Comparison of ENCODE assay signal across 9 cellular contexts in genomic region chr1:234768569-234769283, GRCh38.
DNase-seq lines count a peak whose midpoint lies in the region; ATAC-seq and TF ChIP-seq lines count a peak whose summit lies in the region.
"Had no signal": no experiment of that assay in that cellular context is flagged by ENCODE, and none has a peak within 500 bp of the region (broad histone marks: within the 10 kb centered on the region; RNA-seq: fewer than 3 reads in every experiment).

No MANE protein-coding gene starts in this region.

- H3K27me3 Mint-ChIP-seq in activated CD4-positive, alpha-beta T cell treated with anti-CD3 and anti-CD28 coated beads, Interleukin-2, amount 10 ng/mL, durations not matched to agents 24 days and 14 days: no peaks in the 10 kb centered on the region

- H3K9me3 Mint-ChIP-seq in activated CD4-positive, alpha-beta T cell treated with anti-CD3 and anti-CD28 coated beads, Interleukin-2, amount 10 ng/mL, durations not matched to agents 24 days and 14 days: no peaks in the 10 kb centered on the region

- peak; percentile 50 for DNase-seq in GM12865 (ENCODE audit: low read depth)
- DNase-seq in activated CD4-positive, alpha-beta T cell treated with anti-CD3 and anti-CD28 coated beads, Interleukin-2, amount 10 ng/mL, durations not matched to agents 24 days and 14 days: peak; percentile 85
- peak; percentile 68 for DNase-seq in activated naive CD8-positive, alpha-beta T cell treated with anti-CD3 and anti-CD28 coated beads, Interleukin-2, amount 50 U/mL, for 16 hours (ENCODE audit: low read depth, low spot score)
- DNase-seq in stimulated activated CD4-positive, alpha-beta T cell treated with anti-CD3 and anti-CD28 coated beads, Interleukin-4, amount 100 ng/mL, for 1 hour: peak; percentile 66
- DNase-seq in A673 (ENCODE audit: low spot score): no peak
- no peak for DNase-seq in stomach
- DNase-seq: NCI-H226 had no signal

- H3K36me3 ChIP-seq in A673 (ENCODE audit: insufficient read depth, low read length, poor library complexity, severe bottlenecking) (no peaks in the 10 kb centered on the region), stomach (no peaks in the 10 kb centered on the region)

- peak overlapping the region; percentile 58 for H3K4me3 Mint-ChIP-seq in activated CD4-positive, alpha-beta T cell treated with anti-CD3 and anti-CD28 coated beads, Interleukin-2, amount 10 ng/mL, durations not matched to agents 24 days and 14 days

- H3K4me3 ChIP-seq in GM12865 (ENCODE audit: low read depth, low read length): no peak overlapping the region
- H3K4me3 ChIP-seq in A673 (ENCODE audit: low read depth, low read length, poor library complexity, severe bottlenecking): no peak overlapping the region
- no peak overlapping the region for H3K4me3 ChIP-seq in stomach

- ATAC-seq in GM21360 (IDR thresholded peaks at IDR 0.05; ENCODE audit: unreplicated experiment): no peak
- no peak for ATAC-seq in HG03196 (IDR thresholded peaks at IDR 0.05; ENCODE audit: unreplicated experiment)

- peak overlapping the region; percentile 90 for H3K27ac Mint-ChIP-seq in activated CD4-positive, alpha-beta T cell treated with anti-CD3 and anti-CD28 coated beads, Interleukin-2, amount 10 ng/mL, durations not matched to agents 24 days and 14 days

- 72 to 95% (median 84%) methylated on average over 14 to 16 of the region's 16 CpGs for WGBS in stomach, 5 donors

- H3K9me3 ChIP-seq in A673 (ENCODE audit: low read depth, low read length, poor library complexity, severe bottlenecking) (no peaks in the 10 kb centered on the region), stomach (no peaks in the 10 kb centered on the region)

- peaks cover 74% of the 10 kb centered on the region for H3K4me1 Mint-ChIP-seq in activated CD4-positive, alpha-beta T cell treated with anti-CD3 and anti-CD28 coated beads, Interleukin-2, amount 10 ng/mL, durations not matched to agents 24 days and 14 days

- no peak overlapping the region for H3K27ac ChIP-seq in A673 (ENCODE audit: low read depth, low read length, poor library complexity, severe bottlenecking)
- H3K27ac ChIP-seq in stomach: no peak overlapping the region

- TF ChIP-seq EP300 in stomach (IDR thresholded peaks at IDR 0.05): no peak

- intact Hi-C loops in activated CD4-positive, alpha-beta T cell treated with anti-CD3 and anti-CD28 coated beads, Interleukin-2, amount 10 ng/mL, durations not matched to agents 24 days and 14 days (cut with micrococcal nuclease): loop anchor here (1.0 to 2.0 kb wide), 6 partner anchors 37 to 306 kb away; no protein-coding TSS in a partner anchor
- intact Hi-C loops in A673 (cut with micrococcal nuclease; ENCODE audit: unreplicated experiment) (no loop called here), stomach (cut with DNase I; ENCODE audit: low total_unique reads) (no loop called here)

- H3K27me3 ChIP-seq in A673 (replicated peaks; ENCODE audit: insufficient read depth, low read depth, low read length, poor library complexity) (no peaks in the 10 kb centered on the region), stomach (no peaks in the 10 kb centered on the region)

- no TSS peak for BruUV-seq in A673 (replicated peaks; lab: Mats Ljungman, UMichigan)

- CTCF ChIA-PET in A673 (lab: Charles Lee): no interaction called here

- H3K4me1 ChIP-seq in A673 (ENCODE audit: insufficient read depth, low read length, poor library complexity, severe bottlenecking) (peaks cover 6% of the 10 kb centered on the region), stomach (peaks cover 6 to 23% (median 14%) of the 10 kb centered on the region in 4 donors)

- H3K36me3 Mint-ChIP-seq in activated CD4-positive, alpha-beta T cell treated with anti-CD3 and anti-CD28 coated beads, Interleukin-2, amount 10 ng/mL, durations not matched to agents 24 days and 14 days (ENCODE audit: low read depth): peaks cover 2% of the 10 kb centered on the region

- TF ChIP-seq CTCF in GM12865 (IDR thresholded peaks at IDR 0.05; ENCODE audit: insufficient read depth, low read depth, low read length, missing control alignments) (no peak), A673 (conservative IDR thresholded peaks at IDR 0.05; ENCODE audit: low read depth, low read length) (no peak), stomach (IDR thresholded peaks at IDR 0.05) (no peak)

- no peak for TF ChIP-seq POLR2A in stomach (IDR thresholded peaks at IDR 0.05)

- POLR2A ChIA-PET in A673 (lab: Charles Lee; ENCODE audit: low non-redundant PET): no interaction called here

Comparison
In these comparisons a context has a peak if more than half of its experiments do, and no peak if none do; other contexts are left out.
1. DNase-seq: peak in GM12865 (single experiment), activated CD4-positive, alpha-beta T cell treated with anti-CD3 and anti-CD28 coated beads, Interleukin-2, amount 10 ng/mL, durations not matched to agents 24 days and 14 days (single experiment), activated naive CD8-positive, alpha-beta T cell treated with anti-CD3 and anti-CD28 coated beads, Interleukin-2, amount 50 U/mL, for 16 hours (single experiment) and stimulated activated CD4-positive, alpha-beta T cell treated with anti-CD3 and anti-CD28 coated beads, Interleukin-4, amount 100 ng/mL, for 1 hour (single experiment); none in A673 (single experiment) and stomach (single experiment).